Comparison of ENCODE assay signal across 19 cellular contexts in the genomic region with DNA sequence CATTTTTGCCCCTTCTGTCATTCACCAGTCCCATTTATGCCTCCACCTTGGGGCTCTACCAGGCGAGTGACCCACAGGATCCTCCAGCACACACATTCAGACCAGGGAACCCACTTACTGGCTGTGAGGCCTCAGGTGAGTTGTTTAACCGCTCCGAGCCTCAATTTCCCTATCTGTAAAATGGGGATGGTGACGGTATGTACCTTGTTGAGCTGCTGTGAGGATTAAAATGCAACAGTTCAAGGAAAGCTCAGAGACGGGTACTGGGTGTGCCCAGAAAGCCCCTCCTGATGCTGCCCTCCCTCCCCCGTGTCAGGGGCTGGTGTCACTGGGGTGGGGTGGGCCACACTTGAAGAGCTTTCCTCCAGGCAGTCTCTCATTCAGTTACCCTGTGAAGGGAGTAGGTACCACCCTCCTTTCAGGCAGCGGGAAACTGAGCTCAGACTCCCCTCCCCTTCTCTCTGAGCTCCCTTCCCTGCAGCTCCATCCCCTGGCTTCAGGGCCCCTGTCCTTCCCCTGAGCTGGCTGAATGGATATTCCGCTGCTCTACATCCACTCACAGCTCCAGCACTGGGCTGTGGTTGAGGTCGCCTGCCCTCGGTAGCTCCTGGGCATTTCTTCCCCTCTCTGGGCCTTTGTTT. TPM values are rescaled to one million over a fixed set of nuclear protein-coding genes. Genes with fewer than 3 reads are reported as not detected.
DNase-seq lines count a peak whose midpoint lies in the region; ATAC-seq and TF ChIP-seq lines count a peak whose summit lies in the region.
"Had no signal": no experiment of that assay in that cellular context is flagged by ENCODE, and none has a peak within 500 bp of the region (broad histone marks: within the 10 kb centered on the region; RNA-seq: fewer than 3 reads in every experiment).

No MANE protein-coding gene starts in this region.

- peaks cover 95% of the 10 kb centered on the region for H3K4me1 Mint-ChIP-seq in CD14-positive monocyte
- H3K4me1 Mint-ChIP-seq: stimulated activated memory B cell treated with anti-CD40 and anti-IgM and Interleukin-4, amounts not matched to agents 10 μg/mL and 1 μg/mL and 100 μg/mL, for 72 hours had no signal

- H2BK120ac ChIP-seq in trophoblast cell (ENCODE audit: insufficient read depth, low read length, poor library complexity): no peak overlapping the region

- H2BK5ac ChIP-seq in trophoblast cell (ENCODE audit: low read depth, low read length, poor library complexity): no peak overlapping the region

- peak overlapping the region; percentile 95 to 99 for H3K4me3 Mint-ChIP-seq in CD14-positive monocyte
- H3K4me3 Mint-ChIP-seq: HFFc6; natural killer cell; stimulated activated memory B cell treated with anti-CD40 and anti-IgM and Interleukin-4, amounts not matched to agents 10 μg/mL and 1 μg/mL and 100 μg/mL, for 72 hours; T-helper 2 cell treated with Interferon-gamma antibody and Interleukin-4, amounts not matched to agents 5 μg/mL and 100 μg/mL, for 36 hours had no signal

- H3K36me3 Mint-ChIP-seq in CD14-positive monocyte: peaks cover 20 to 58% of the 10 kb centered on the region in 2 donors
- H3K36me3 Mint-ChIP-seq: natural killer cell; stimulated activated memory B cell treated with anti-CD40 and anti-IgM and Interleukin-4, amounts not matched to agents 10 μg/mL and 1 μg/mL and 100 μg/mL, for 72 hours had no signal

- H3K4me2 ChIP-seq in trophoblast cell (ENCODE audit: low read length): no peak overlapping the region

- H3K27ac ChIP-seq in RWPE1 (peak overlapping the region; percentile 88), epithelial cell of prostate (peak overlapping the region; percentile 38), trophoblast cell (ENCODE audit: low read depth, low read length) (no peak overlapping the region)

- CTCF ChIA-PET in RWPE1 (lab: Yijun Ruan, JAX): interaction anchor here (0.6 kb wide), 1 partner anchor 97 kb away, joined by 5 read pairs; no protein-coding TSS in a partner anchor

- H4K91ac ChIP-seq in trophoblast cell (ENCODE audit: low read depth, low read length): no peak overlapping the region

- peaks cover 3% of the 10 kb centered on the region for H3K79me1 ChIP-seq in trophoblast cell (ENCODE audit: low read length)

- no peaks in the 10 kb centered on the region for H3K36me3 ChIP-seq in trophoblast cell (ENCODE audit: control insufficient read depth in 1 of 2, insufficient read depth in 2 of 2, low read length in 2 of 2)

- no peak for ATAC-seq in HG03039 (IDR thresholded peaks at IDR 0.05; ENCODE audit: unreplicated experiment)
- ATAC-seq in HG03520 (IDR thresholded peaks at IDR 0.05; ENCODE audit: unreplicated experiment): no peak
- ATAC-seq in HG02798 (IDR thresholded peaks at IDR 0.05; ENCODE audit: poor library complexity, unreplicated experiment): no peak
- ATAC-seq: stimulated activated memory B cell treated with anti-CD40 and anti-IgM and Interleukin-4, amounts not matched to agents 10 μg/mL and 1 μg/mL and 100 μg/mL, for 72 hours had no signal

- H3K18ac ChIP-seq in trophoblast cell (ENCODE audit: low read length): no peak overlapping the region

- no peak overlapping the region for H4K12ac ChIP-seq in trophoblast cell (ENCODE audit: low read depth, low read length)

- POLR2A ChIA-PET in RWPE1 (lab: Yijun Ruan, JAX; ENCODE audit: low non-redundant PET): no interaction called here

- H3K9ac ChIP-seq in trophoblast cell (ENCODE audit: low read length): no peak overlapping the region

- H2BK12ac ChIP-seq in trophoblast cell (ENCODE audit: low read length): no peak overlapping the region

- intact Hi-C loops in CD14-positive monocyte (cut with micrococcal nuclease): loop anchor here in 1 of 2 donors (5.0 kb wide), 1 partner anchor 433 kb away; no protein-coding TSS in a partner anchor

- H3K79me2 ChIP-seq in trophoblast cell (ENCODE audit: control insufficient read depth, insufficient read depth, low read length, poor library complexity): no peaks in the 10 kb centered on the region

- no peaks in the 10 kb centered on the region for H3K27me3 ChIP-seq in trophoblast cell (ENCODE audit: insufficient read depth, low read length)

- H2AFZ ChIP-seq in trophoblast cell (ENCODE audit: insufficient read depth, low read length, poor library complexity): no peak overlapping the region

- no peak overlapping the region for H3K4me3 ChIP-seq in trophoblast cell (ENCODE audit: low read depth, low read length)

- H3K4ac ChIP-seq in trophoblast cell (ENCODE audit: low read depth, low read length): no peak overlapping the region

- H3K23ac ChIP-seq in trophoblast cell (ENCODE audit: low read length): no peak overlapping the region

- TF ChIP-seq CTCF in CD14-positive monocyte (IDR thresholded peaks at IDR 0.05) (no peak), RWPE1 (conservative IDR thresholded peaks at IDR 0.05; ENCODE audit: low read depth) (no peak)

- DNase-seq in CD14-positive monocyte (ENCODE audit: low spot score): no peak
- no peak for DNase-seq in RWPE1 (ENCODE audit: low spot score)
- DNase-seq in epithelial cell of prostate (ENCODE audit: low read depth, low spot score): no peak
- no peak for DNase-seq in trophoblast cell
- DNase-seq in activated CD8-positive, alpha-beta memory T cell treated with anti-CD3 and anti-CD28 coated beads, Interleukin-2, amount 50 U/mL, for 4 hours: no peak
- DNase-seq: activated CD4-positive, CD25-positive, alpha-beta regulatory T cell treated with anti-CD3 and anti-CD28 coated beads, Interleukin-2, amount 50 U/mL, for 72 hours; activated naive CD4-positive, alpha-beta T cell treated with anti-CD3 and anti-CD28 coated beads, Interleukin-2, amount 50 U/mL, for 16 hours; cortex of kidney; HFFc6; natural killer cell; NCI-H187 treated with DMSO at 0.1 percent for 48 hours; NCI-H510A treated with DMSO at 0.1 percent for 48 hours had no signal

- no peaks in the 10 kb centered on the region for H3K9me3 ChIP-seq in trophoblast cell (ENCODE audit: insufficient read depth, low read depth, low read length)

- H3K14ac ChIP-seq in trophoblast cell (ENCODE audit: low read length): peak overlapping the region; percentile 37

- H2AK5ac ChIP-seq in trophoblast cell (ENCODE audit: low read length): no peak overlapping the region

- H3K4me1 ChIP-seq in trophoblast cell (ENCODE audit: control insufficient read depth in 1 of 2, insufficient read depth in 2 of 2, low read length in 2 of 2): peaks cover 2 to 3% of the 10 kb centered on the region in 2 experiments

- peak overlapping the region; percentile 98 to 99 (median 99) for H3K27ac Mint-ChIP-seq in CD14-positive monocyte
- H3K27ac Mint-ChIP-seq: HFFc6; natural killer cell; progenitor cell of endocrine pancreas; stimulated activated memory B cell treated with anti-CD40 and anti-IgM and Interleukin-4, amounts not matched to agents 10 μg/mL and 1 μg/mL and 100 μg/mL, for 72 hours; T-helper 2 cell treated with Interferon-gamma antibody and Interleukin-4, amounts not matched to agents 5 μg/mL and 100 μg/mL, for 36 hours had no signal

- no peak overlapping the region for H4K8ac ChIP-seq in trophoblast cell (ENCODE audit: low read depth, low read length)

- H3K9me3 Mint-ChIP-seq in CD14-positive monocyte: no peaks in the 10 kb centered on the region
- H3K9me3 Mint-ChIP-seq: natural killer cell; stimulated activated memory B cell treated with anti-CD40 and anti-IgM and Interleukin-4, amounts not matched to agents 10 μg/mL and 1 μg/mL and 100 μg/mL, for 72 hours; T-helper 2 cell treated with Interferon-gamma antibody and Interleukin-4, amounts not matched to agents 5 μg/mL and 100 μg/mL, for 36 hours had no signal

- H3K27me3 Mint-ChIP-seq in CD14-positive monocyte (ENCODE audit: low read depth in 3 of 3): peaks cover 0 to 4% (median 0%) of the 10 kb centered on the region in 3 donors
- H3K27me3 Mint-ChIP-seq: progenitor cell of endocrine pancreas; stimulated activated memory B cell treated with anti-CD40 and anti-IgM and Interleukin-4, amounts not matched to agents 10 μg/mL and 1 μg/mL and 100 μg/mL, for 72 hours had no signal

- no CpG with 5 or more reads among the region's 10 CpGs for WGBS in trophoblast cell (ENCODE audit: extremely low coverage, insufficient coverage, insufficient read length)

RNA-seq across cellular contexts. Expression of a gene that starts 1.4 kb away (rescaled TPM):
- 1,000 to 10,000 TPM; 1,278 to 2,042 TPM for polyA plus RNA-seq in CD14-positive monocyte
- polyA plus RNA-seq in trophoblast cell (2013): 0.14 and 0.19 TPM in 2 replicates

RNA-seq across cellular contexts. Expression of a gene that starts 23.4 kb away (rescaled TPM):
- polyA plus RNA-seq in CD14-positive monocyte: not detected
- 0.39 and 0.42 TPM in 2 replicates for polyA plus RNA-seq in trophoblast cell (2013)
- polyA plus RNA-seq: esophagus had no signal
